ENCODE assay signal across 1 cellular context in the genomic region with DNA sequence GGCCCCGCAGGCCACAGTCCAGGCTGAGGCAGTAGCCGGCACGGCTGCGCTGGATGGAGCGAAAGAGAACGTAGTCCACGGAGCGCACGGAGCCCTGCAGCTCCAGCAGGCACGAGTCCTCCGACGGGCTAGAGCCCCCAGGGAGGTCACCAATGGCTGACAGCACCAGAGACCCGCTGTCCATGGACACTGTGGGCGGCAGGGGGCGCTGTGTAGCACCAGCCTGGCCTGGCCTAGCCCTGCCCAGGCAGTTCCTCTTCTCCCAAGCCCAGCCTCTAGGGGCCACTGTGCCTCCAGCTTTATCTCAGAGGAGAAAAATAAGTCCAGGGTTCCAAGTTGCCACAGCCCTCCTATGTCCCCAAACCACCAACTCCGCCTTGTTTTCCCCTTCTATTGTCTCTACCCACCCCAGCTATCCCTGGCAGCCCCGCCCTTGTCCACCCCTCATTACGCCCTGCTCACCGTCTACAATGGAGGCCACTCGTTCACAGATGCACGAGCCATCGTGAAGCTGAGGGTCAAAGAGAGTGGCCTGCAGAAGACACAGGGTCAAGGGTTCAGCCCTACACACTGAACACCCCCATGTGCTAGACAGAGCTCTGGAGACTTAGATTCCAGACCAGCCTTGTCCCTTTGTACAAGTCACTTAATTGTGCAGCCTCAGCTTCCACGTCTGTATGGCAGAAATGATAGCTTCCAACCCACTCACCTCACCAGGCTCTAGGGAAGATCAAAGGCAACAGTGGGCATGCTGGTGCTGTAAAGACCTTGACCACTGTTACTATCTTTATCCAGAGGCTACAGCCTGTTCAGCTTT.
TF ChIP-seq lines count a peak whose summit lies in the region.

No MANE protein-coding gene starts in this region.

TF ChIP-seq in HEK293, 187 proteins besides CTCF, POLR2A, EP300 and RAD21 (continued from another document and continues in another):
- TF ChIP-seq, protein P1, sequence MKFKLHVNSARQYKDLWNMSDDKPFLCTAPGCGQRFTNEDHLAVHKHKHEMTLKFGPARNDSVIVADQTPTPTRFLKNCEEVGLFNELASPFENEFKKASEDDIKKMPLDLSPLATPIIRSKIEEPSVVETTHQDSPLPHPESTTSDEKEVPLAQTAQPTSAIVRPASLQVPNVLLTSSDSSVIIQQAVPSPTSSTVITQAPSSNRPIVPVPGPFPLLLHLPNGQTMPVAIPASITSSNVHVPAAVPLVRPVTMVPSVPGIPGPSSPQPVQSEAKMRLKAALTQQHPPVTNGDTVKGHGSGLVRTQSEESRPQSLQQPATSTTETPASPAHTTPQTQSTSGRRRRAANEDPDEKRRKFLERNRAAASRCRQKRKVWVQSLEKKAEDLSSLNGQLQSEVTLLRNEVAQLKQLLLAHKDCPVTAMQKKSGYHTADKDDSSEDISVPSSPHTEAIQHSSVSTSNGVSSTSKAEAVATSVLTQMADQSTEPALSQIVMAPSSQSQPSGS (tag by site-specific recombination; IDR thresholded peaks at IDR 0.05; ENCODE audit: low read depth): no peak
- TF ChIP-seq ZNF19 (tag by site-specific recombination; IDR thresholded peaks at IDR 0.05; ENCODE audit: low read depth) (no peak), ZNF549 (tag by site-specific recombination; IDR thresholded peaks at IDR 0.05) (no peak), ZNF335 (tag by site-specific recombination; conservative IDR thresholded peaks at IDR 0.05) (peak; percentile 51; the same call in 1 of the 2 replicates), ZNF560 (tag by site-specific recombination; IDR thresholded peaks at IDR 0.05; ENCODE audit: borderline replicate concordance) (no peak), SP2 (tag by site-specific recombination; IDR thresholded peaks at IDR 0.05) (peak; percentile 29; the same call in 1 of the 2 replicates), ZFP69B (tag by site-specific recombination; IDR thresholded peaks at IDR 0.05) (0 out of 2 replicates have a peak, but pooled peaks have one; percentile 47), KLF1 (tag by site-specific recombination; IDR thresholded peaks at IDR 0.05) (peak; percentile 85), WT1 (tag by site-specific recombination; IDR thresholded peaks at IDR 0.05) (no peak), ZNF266 (tag by site-specific recombination; IDR thresholded peaks at IDR 0.05; ENCODE audit: low read depth) (no peak), ZNF629 (tag by site-specific recombination; IDR thresholded peaks at IDR 0.05) (peak; percentile 60), KLF16 (tag by site-specific recombination; IDR thresholded peaks at IDR 0.05) (no peak), ZBTB44 (tag by site-specific recombination; IDR thresholded peaks at IDR 0.05) (no peak), ZNF341 (tag by site-specific recombination; IDR thresholded peaks at IDR 0.05; ENCODE audit: low read depth) (no peak), ZNF112 (tag by site-specific recombination; IDR thresholded peaks at IDR 0.05) (no peak), ZNF398 (tag by site-specific recombination; IDR thresholded peaks at IDR 0.05) (no peak), ZNF292 (tag by site-specific recombination; IDR thresholded peaks at IDR 0.05; ENCODE audit: borderline replicate concordance, low read depth) (no peak), SCRT2 (tag by site-specific recombination; IDR thresholded peaks at IDR 0.05) (no peak), ZNF792 (tag by site-specific recombination; IDR thresholded peaks at IDR 0.05) (no peak), ZNF747 (tag by site-specific recombination; IDR thresholded peaks at IDR 0.05) (no peak), SP7 (tag by site-specific recombination; IDR thresholded peaks at IDR 0.05) (peak; percentile 67), MZF1 (tag by site-specific recombination; IDR thresholded peaks at IDR 0.05; ENCODE audit: borderline replicate concordance) (no peak), ELK4 (IDR thresholded peaks at IDR 0.05; ENCODE audit: borderline replicate concordance, low read depth, low read length) (no peak), ZNF350 (tag by site-specific recombination; IDR thresholded peaks at IDR 0.05) (no peak), ZNF302 (tag by site-specific recombination; IDR thresholded peaks at IDR 0.05; ENCODE audit: low read depth) (no peak), ZBTB48 (tag by site-specific recombination; IDR thresholded peaks at IDR 0.05) (peak; percentile 89), ZNF501 (tag by site-specific recombination; IDR thresholded peaks at IDR 0.05) (0 out of 2 replicates have a peak, but pooled peaks have one; percentile 38), ZNF701 (tag by site-specific recombination; IDR thresholded peaks at IDR 0.05) (no peak), ZNF121 (tag by site-specific recombination; IDR thresholded peaks at IDR 0.05) (no peak), ZNF146 (tag by site-specific recombination; IDR thresholded peaks at IDR 0.05) (no peak), ZNF416 (tag by site-specific recombination; IDR thresholded peaks at IDR 0.05) (no peak), ZNF274 (IDR thresholded peaks at IDR 0.05; ENCODE audit: low read length) (no peak), ZNF274 (tag by site-specific recombination; IDR thresholded peaks at IDR 0.05; ENCODE audit: borderline replicate concordance) (no peak), ZNF555 (tag by site-specific recombination; conservative IDR thresholded peaks at IDR 0.05) (no peak), ZNF843 (tag by site-specific recombination; IDR thresholded peaks at IDR 0.05) (no peak), ZNF530 (tag by site-specific recombination; IDR thresholded peaks at IDR 0.05; ENCODE audit: low read depth) (no peak), IKZF3 (tag by site-specific recombination; IDR thresholded peaks at IDR 0.05) (peak; percentile 56), MEIS1 (CRISPR knock-in tag; IDR thresholded peaks at IDR 0.05; ENCODE audit: borderline replicate concordance) (no peak), ZNF138 (tag by site-specific recombination; IDR thresholded peaks at IDR 0.05; ENCODE audit: borderline replicate concordance) (no peak), ZNF16 (tag by site-specific recombination; IDR thresholded peaks at IDR 0.05; ENCODE audit: low read depth) (no peak), PRDM1 (tag by site-specific recombination; IDR thresholded peaks at IDR 0.05) (no peak), ZNF433 (tag by site-specific recombination; IDR thresholded peaks at IDR 0.05; ENCODE audit: low read depth) (no peak), OSR2 (tag by site-specific recombination; IDR thresholded peaks at IDR 0.05) (no peak), ZNF558 (tag by site-specific recombination; IDR thresholded peaks at IDR 0.05) (no peak), EGR2 (tag by site-specific recombination; IDR thresholded peaks at IDR 0.05; ENCODE audit: low read depth) (peak; percentile 35; the same call in 1 of the 2 replicates), ZNF248 (tag by site-specific recombination; IDR thresholded peaks at IDR 0.05) (no peak), BCL11A (tag by site-specific recombination; IDR thresholded peaks at IDR 0.05; ENCODE audit: low read depth) (0 out of 2 replicates have a peak, but pooled peaks have one; percentile 52), GFI1B (tag by site-specific recombination; IDR thresholded peaks at IDR 0.05) (no peak), ZNF214 (tag by site-specific recombination; IDR thresholded peaks at IDR 0.05; ENCODE audit: borderline replicate concordance) (no peak), ZNF624 (tag by site-specific recombination; IDR thresholded peaks at IDR 0.05) (no peak), SP3 (tag by site-specific recombination; IDR thresholded peaks at IDR 0.05) (peak; percentile 51), ZNF658 (tag by site-specific recombination; IDR thresholded peaks at IDR 0.05) (no peak), ZNF664 (tag by site-specific recombination; IDR thresholded peaks at IDR 0.05) (no peak), ZNF202 (tag by site-specific recombination; IDR thresholded peaks at IDR 0.05; ENCODE audit: borderline replicate concordance) (no peak), HOXD13 (CRISPR knock-in tag; IDR thresholded peaks at IDR 0.05; ENCODE audit: borderline replicate concordance) (no peak), ZBTB21 (tag by site-specific recombination; IDR thresholded peaks at IDR 0.05) (no peak), ZNF37A (tag by site-specific recombination; IDR thresholded peaks at IDR 0.05) (no peak), ZBTB7A (tag by site-specific recombination; IDR thresholded peaks at IDR 0.05; ENCODE audit: low read depth) (peak; percentile 60; the same call in 1 of the 2 replicates), ZNF157 (tag by site-specific recombination; IDR thresholded peaks at IDR 0.05) (no peak)
- TF ChIP-seq, protein P2, sequence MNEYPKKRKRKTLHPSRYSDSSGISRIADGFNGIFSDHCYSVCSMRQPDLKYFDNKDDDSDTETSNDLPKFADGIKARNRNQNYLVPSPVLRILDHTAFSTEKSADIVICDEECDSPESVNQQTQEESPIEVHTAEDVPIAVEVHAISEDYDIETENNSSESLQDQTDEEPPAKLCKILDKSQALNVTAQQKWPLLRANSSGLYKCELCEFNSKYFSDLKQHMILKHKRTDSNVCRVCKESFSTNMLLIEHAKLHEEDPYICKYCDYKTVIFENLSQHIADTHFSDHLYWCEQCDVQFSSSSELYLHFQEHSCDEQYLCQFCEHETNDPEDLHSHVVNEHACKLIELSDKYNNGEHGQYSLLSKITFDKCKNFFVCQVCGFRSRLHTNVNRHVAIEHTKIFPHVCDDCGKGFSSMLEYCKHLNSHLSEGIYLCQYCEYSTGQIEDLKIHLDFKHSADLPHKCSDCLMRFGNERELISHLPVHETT (tag by site-specific recombination; IDR thresholded peaks at IDR 0.05): peak; percentile 65; the same call in 1 of the 2 replicates
- TF ChIP-seq, protein P3, sequence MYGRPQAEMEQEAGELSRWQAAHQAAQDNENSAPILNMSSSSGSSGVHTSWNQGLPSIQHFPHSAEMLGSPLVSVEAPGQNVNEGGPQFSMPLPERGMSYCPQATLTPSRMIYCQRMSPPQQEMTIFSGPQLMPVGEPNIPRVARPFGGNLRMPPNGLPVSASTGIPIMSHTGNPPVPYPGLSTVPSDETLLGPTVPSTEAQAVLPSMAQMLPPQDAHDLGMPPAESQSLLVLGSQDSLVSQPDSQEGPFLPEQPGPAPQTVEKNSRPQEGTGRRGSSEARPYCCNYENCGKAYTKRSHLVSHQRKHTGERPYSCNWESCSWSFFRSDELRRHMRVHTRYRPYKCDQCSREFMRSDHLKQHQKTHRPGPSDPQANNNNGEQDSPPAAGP (tag by site-specific recombination; IDR thresholded peaks at IDR 0.05): peak; percentile 80
- TF ChIP-seq, protein P4, sequence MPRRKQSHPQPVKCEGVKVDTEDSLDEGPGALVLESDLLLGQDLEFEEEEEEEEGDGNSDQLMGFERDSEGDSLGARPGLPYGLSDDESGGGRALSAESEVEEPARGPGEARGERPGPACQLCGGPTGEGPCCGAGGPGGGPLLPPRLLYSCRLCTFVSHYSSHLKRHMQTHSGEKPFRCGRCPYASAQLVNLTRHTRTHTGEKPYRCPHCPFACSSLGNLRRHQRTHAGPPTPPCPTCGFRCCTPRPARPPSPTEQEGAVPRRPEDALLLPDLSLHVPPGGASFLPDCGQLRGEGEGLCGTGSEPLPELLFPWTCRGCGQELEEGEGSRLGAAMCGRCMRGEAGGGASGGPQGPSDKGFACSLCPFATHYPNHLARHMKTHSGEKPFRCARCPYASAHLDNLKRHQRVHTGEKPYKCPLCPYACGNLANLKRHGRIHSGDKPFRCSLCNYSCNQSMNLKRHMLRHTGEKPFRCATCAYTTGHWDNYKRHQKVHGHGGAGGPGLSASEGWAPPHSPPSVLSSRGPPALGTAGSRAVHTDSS (tag by site-specific recombination; IDR thresholded peaks at IDR 0.05): no peak
- TF ChIP-seq, protein P5, sequence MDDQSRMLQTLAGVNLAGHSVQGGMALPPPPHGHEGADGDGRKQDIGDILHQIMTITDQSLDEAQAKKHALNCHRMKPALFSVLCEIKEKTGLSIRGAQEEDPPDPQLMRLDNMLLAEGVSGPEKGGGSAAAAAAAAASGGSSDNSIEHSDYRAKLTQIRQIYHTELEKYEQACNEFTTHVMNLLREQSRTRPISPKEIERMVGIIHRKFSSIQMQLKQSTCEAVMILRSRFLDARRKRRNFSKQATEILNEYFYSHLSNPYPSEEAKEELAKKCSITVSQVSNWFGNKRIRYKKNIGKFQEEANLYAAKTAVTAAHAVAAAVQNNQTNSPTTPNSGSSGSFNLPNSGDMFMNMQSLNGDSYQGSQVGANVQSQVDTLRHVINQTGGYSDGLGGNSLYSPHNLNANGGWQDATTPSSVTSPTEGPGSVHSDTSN (CRISPR knock-in tag; IDR thresholded peaks at IDR 0.05): 0 out of 2 replicates have a peak, but pooled peaks have one; percentile 63
